In genomic region chr6:170417881-170418280, GRCh38 we compare ENCODE assay signal across 16 cellular contexts.
DNase-seq lines count a peak whose midpoint lies in the region; ATAC-seq and TF ChIP-seq lines count a peak whose summit lies in the region.
"Had no signal": no experiment of that assay in that cellular context is flagged by ENCODE, and none has a peak within 500 bp of the region (broad histone marks: within the 10 kb centered on the region; RNA-seq: fewer than 3 reads in every experiment).

No MANE protein-coding gene starts in this region.

- BruUV-seq in IMR-90 (replicated peaks; lab: Mats Ljungman, UMichigan): no TSS peak
- no TSS peak for BruUV-seq in OCI-LY7 (replicated peaks; lab: Mats Ljungman, UMichigan)

- H2BK5ac ChIP-seq in IMR-90 (ENCODE audit: low read depth, low read length, poor library complexity, severe bottlenecking): no peak overlapping the region

- H3K79me2 ChIP-seq in OCI-LY7 (ENCODE audit: insufficient read depth, low read depth, low read length): no peaks in the 10 kb centered on the region

- H2BK120ac ChIP-seq in IMR-90 (ENCODE audit: low read depth, low read length): no peak overlapping the region

- no peaks in the 10 kb centered on the region for H3K79me1 ChIP-seq in IMR-90 (ENCODE audit: low read depth in 1 of 2, low read length in 2 of 2)

- H3K4me3 Mint-ChIP-seq in chondrocyte (ENCODE audit: unreplicated experiment) (no peak overlapping the region), glutamatergic neuron (ENCODE audit: unreplicated experiment) (no peak overlapping the region), type B pancreatic cell (no peak overlapping the region)
- H3K4me3 Mint-ChIP-seq: B cell; CD14-positive monocyte; CD8-positive, alpha-beta T cell; HFFc6; IgD-negative memory B cell had no signal

- H3K4me3 ChIP-seq in IMR-90 (ENCODE audit: insufficient read depth, low read depth, low read length) (no peak overlapping the region), OCI-LY7 (ENCODE audit: low read depth, low read length, poor library complexity, severe bottlenecking) (no peak overlapping the region)

- no peak for TF ChIP-seq RAD21 in IMR-90 (IDR thresholded peaks at IDR 0.05; ENCODE audit: low read length)

- H3K27me3 Mint-ChIP-seq in chondrocyte (ENCODE audit: low read depth) (no peaks in the 10 kb centered on the region), glutamatergic neuron (ENCODE audit: unreplicated experiment) (no peaks in the 10 kb centered on the region), type B pancreatic cell (peaks cover 7% of the 10 kb centered on the region)

- no peak overlapping the region for H4K91ac ChIP-seq in IMR-90 (ENCODE audit: insufficient read depth, low read depth, low read length)

- H2AFZ ChIP-seq in IMR-90 (replicated peaks; ENCODE audit: low read length, poor library complexity) (no peak overlapping the region), OCI-LY7 (ENCODE audit: low read length) (no peak overlapping the region)

- POLR2A ChIA-PET in IMR-90 (lab: Charles Lee; ENCODE audit: unreplicated experiment) (interaction anchor here (0.6 kb wide), 1 partner anchor 19 kb away, joined by 3 read pairs; no protein-coding TSS in a partner anchor), OCI-LY7 (lab: Charles Lee) (no interaction called here)

- no peak overlapping the region for H3K56ac ChIP-seq in IMR-90 (ENCODE audit: extremely low read depth, insufficient read depth, low read length)

- H3K9me1 ChIP-seq in IMR-90 (ENCODE audit: insufficient read depth, low read length): peaks cover 3% of the 10 kb centered on the region; the same call in 1 of the 2 replicates

- no peak overlapping the region for H3K23ac ChIP-seq in IMR-90 (ENCODE audit: low read depth, low read length)

- peaks cover 17% of the 10 kb centered on the region for H3K9me3 Mint-ChIP-seq in chondrocyte (ENCODE audit: low read depth)
- peaks cover 9% of the 10 kb centered on the region for H3K9me3 Mint-ChIP-seq in glutamatergic neuron (ENCODE audit: unreplicated experiment)
- H3K9me3 Mint-ChIP-seq in type B pancreatic cell: peaks cover 5% of the 10 kb centered on the region
- H3K9me3 Mint-ChIP-seq: HFFc6 had no signal

- CTCF ChIA-PET in IMR-90 (lab: Yijun Ruan, JAX) (no interaction called here), OCI-LY7 (lab: Charles Lee; ENCODE audit: unreplicated experiment) (no interaction called here)

- intact Hi-C loops in IMR-90 (cut with micrococcal nuclease): no loop called here
- intact Hi-C loops in OCI-LY7 (cut with micrococcal nuclease; ENCODE audit: unreplicated experiment): no loop called here

- H3K36me3 ChIP-seq in IMR-90 (ENCODE audit: control insufficient read depth, insufficient read depth, low read length) (no peaks in the 10 kb centered on the region), OCI-LY7 (ENCODE audit: insufficient read depth, low read length) (no peaks in the 10 kb centered on the region)

- no peak overlapping the region for H2AK5ac ChIP-seq in IMR-90 (ENCODE audit: low read depth, low read length)

- H3K4me1 ChIP-seq in IMR-90 (ENCODE audit: control insufficient read depth, insufficient read depth, low read length) (peaks cover 5% of the 10 kb centered on the region; the same call in 1 of the 2 replicates), OCI-LY7 (ENCODE audit: insufficient read depth, low read length, poor library complexity, severe bottlenecking) (no peaks in the 10 kb centered on the region)

- H3K14ac ChIP-seq in IMR-90 (replicated peaks; ENCODE audit: low read depth, low read length): no peak overlapping the region

- H3K18ac ChIP-seq in IMR-90 (ENCODE audit: low read depth, low read length): no peak overlapping the region

- dilution Hi-C loops in IMR-90 (cut with HindIII; ENCODE audit: low sequenced_read_pairs, unreplicated experiment): no loop called here

- in situ Hi-C loops in IMR-90 (cut with MboI; ENCODE audit: low sequenced_read_pairs): no loop called here

- H3K9me2 ChIP-seq in OCI-LY7 (ENCODE audit: insufficient read depth, low read length): no peaks in the 10 kb centered on the region

- no peak for TF ChIP-seq CTCF in IMR-90 (conservative IDR thresholded peaks at IDR 0.05; ENCODE audit: low read depth, low read length)
- no peak for TF ChIP-seq CTCF in chondrocyte (IDR thresholded peaks at IDR 0.05)
- TF ChIP-seq CTCF in glutamatergic neuron (IDR thresholded peaks at IDR 0.05; ENCODE audit: partially characterized antibody, unreplicated experiment): no peak
- no peak for TF ChIP-seq CTCF in type B pancreatic cell (conservative IDR thresholded peaks at IDR 0.05)
- no peak for TF ChIP-seq CTCF in OCI-LY7 (conservative IDR thresholded peaks at IDR 0.05; ENCODE audit: low read length)

- H2AK9ac ChIP-seq in IMR-90 (replicated peaks; ENCODE audit: low read depth, low read length, poor library complexity): peak overlapping the region; percentile 5

- ATAC-seq in IMR-90 (ENCODE audit: low read depth): no peak
- ATAC-seq: CD8-positive, alpha-beta T cell had no signal

- no peaks in the 10 kb centered on the region for H3K27me3 ChIP-seq in IMR-90 (ENCODE audit: control insufficient read depth, insufficient read depth, low read length)

- H3K4me1 Mint-ChIP-seq in chondrocyte (ENCODE audit: low read depth) (peaks cover 8% of the 10 kb centered on the region), glutamatergic neuron (ENCODE audit: low read depth, unreplicated experiment) (peaks cover 13% of the 10 kb centered on the region), type B pancreatic cell (ENCODE audit: unreplicated experiment) (peaks cover 5% of the 10 kb centered on the region)
- H3K4me1 Mint-ChIP-seq: B cell, CD14-positive monocyte, IgD-negative memory B cell had no signal

- 98% methylated on average over 8 of the region's 9 CpGs; no CpG with 5 or more reads in 1 of the 2 experiments for WGBS in IMR-90 (ENCODE audit: extremely low coverage in 2 of 2, insufficient read length in 1 of 2), 2 experiments

- H3K9me3 ChIP-seq in IMR-90 (ENCODE audit: control insufficient read depth, insufficient read depth, low read length): peaks cover 6% of the 10 kb centered on the region; the same call in 1 of the 2 replicates
- H3K9me3 ChIP-seq in OCI-LY7 (ENCODE audit: low read length): no peaks in the 10 kb centered on the region

- no peak overlapping the region for H3K27ac ChIP-seq in IMR-90 (ENCODE audit: insufficient read depth, low read length)
- no peak overlapping the region for H3K27ac ChIP-seq in OCI-LY7 (ENCODE audit: low read depth, low read length, poor library complexity, severe bottlenecking)

- H4K5ac ChIP-seq in IMR-90 (ENCODE audit: low read depth, low read length): no peak overlapping the region

- DNase-seq in IMR-90 (no peak), chondrocyte (ENCODE audit: low spot score) (peak; percentile 72), glutamatergic neuron (no peak), type B pancreatic cell (ENCODE audit: extremely low spot score, unreplicated experiment) (peak; percentile 47), NCI-H1048 (lab: John Stamatoyannopoulos, UW) (no peak), OCI-LY7 (ENCODE audit: low spot score) (no peak)
- DNase-seq in activated CD4-positive, alpha-beta T cell treated with anti-CD3 and anti-CD28 coated beads for 1 hour: no peak
- DNase-seq: CD8-positive, alpha-beta T cell; COR-L47; DND-41; GDM1; HCEC 1CT; HFFc6 had no signal

- H3K4ac ChIP-seq in IMR-90 (ENCODE audit: low read depth, low read length): no peak overlapping the region

- H4K8ac ChIP-seq in IMR-90 (ENCODE audit: low read depth in 2 of 2, low read length in 2 of 2): no peak overlapping the region

- no peak overlapping the region for H3K9ac ChIP-seq in IMR-90 (ENCODE audit: low read depth, low read length)

- H3K36me3 Mint-ChIP-seq in chondrocyte (ENCODE audit: low read depth) (peaks cover 5% of the 10 kb centered on the region), glutamatergic neuron (ENCODE audit: unreplicated experiment) (peaks cover 14% of the 10 kb centered on the region), type B pancreatic cell (no peaks in the 10 kb centered on the region)
- H3K36me3 Mint-ChIP-seq: CD14-positive monocyte; CD8-positive, alpha-beta T cell had no signal

- TF ChIP-seq POLR2A in IMR-90 (IDR thresholded peaks at IDR 0.05; ENCODE audit: low read depth, low read length): no peak

- H3K27ac Mint-ChIP-seq in chondrocyte (ENCODE audit: unreplicated experiment) (no peak overlapping the region), glutamatergic neuron (ENCODE audit: unreplicated experiment) (peak overlapping the region; percentile 30), type B pancreatic cell (no peak overlapping the region)
- H3K27ac Mint-ChIP-seq: B cell; CD8-positive, alpha-beta T cell; HFFc6; IgD-negative memory B cell had no signal

- no peaks in the 10 kb centered on the region for H4K20me1 ChIP-seq in IMR-90 (ENCODE audit: insufficient read depth, low read length)
- H4K20me1 ChIP-seq in OCI-LY7 (ENCODE audit: insufficient read depth, low read length): no peaks in the 10 kb centered on the region

- H3K4me2 ChIP-seq in IMR-90 (ENCODE audit: low read depth, low read length) (no peak overlapping the region), OCI-LY7 (ENCODE audit: low read length) (no peak overlapping the region)

- H2BK15ac ChIP-seq in IMR-90 (ENCODE audit: low read depth, low read length): no peak overlapping the region

- H2BK20ac ChIP-seq in IMR-90 (ENCODE audit: low read depth, low read length): no peak overlapping the region

TF ChIP-seq in IMR-90, 13 proteins besides CTCF, POLR2A, EP300 and RAD21 (continues in another document):
- TF ChIP-seq, protein P1, sequence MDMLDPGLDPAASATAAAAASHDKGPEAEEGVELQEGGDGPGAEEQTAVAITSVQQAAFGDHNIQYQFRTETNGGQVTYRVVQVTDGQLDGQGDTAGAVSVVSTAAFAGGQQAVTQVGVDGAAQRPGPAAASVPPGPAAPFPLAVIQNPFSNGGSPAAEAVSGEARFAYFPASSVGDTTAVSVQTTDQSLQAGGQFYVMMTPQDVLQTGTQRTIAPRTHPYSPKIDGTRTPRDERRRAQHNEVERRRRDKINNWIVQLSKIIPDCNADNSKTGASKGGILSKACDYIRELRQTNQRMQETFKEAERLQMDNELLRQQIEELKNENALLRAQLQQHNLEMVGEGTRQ (IDR thresholded peaks at IDR 0.05; ENCODE audit: low read depth, low read length): no peak
- TF ChIP-seq MAZ (IDR thresholded peaks at IDR 0.05; ENCODE audit: borderline replicate concordance, low read depth, low read length) (no peak), FOS (IDR thresholded peaks at IDR 0.05; ENCODE audit: low read depth, low read length) (no peak), MXI1 (IDR thresholded peaks at IDR 0.05; ENCODE audit: borderline replicate concordance, low read depth, low read length) (no peak), CEBPB (IDR thresholded peaks at IDR 0.05; ENCODE audit: low read depth, low read length) (no peak), NFE2L2 (IDR thresholded peaks at IDR 0.05; ENCODE audit: low read depth, low read length) (no peak)

Comparison
In these comparisons a context has a peak if more than half of its experiments do, and no peak if none do; other contexts are left out.
1. DNase-seq: peak in chondrocyte (single experiment) and type B pancreatic cell (single experiment); none in IMR-90 (single experiment), glutamatergic neuron (single experiment), NCI-H1048 (single experiment), activated CD4-positive, alpha-beta T cell treated with anti-CD3 and anti-CD28 coated beads for 1 hour (single experiment) and OCI-LY7 (single experiment).